1 cellular context compared by ENCODE assay signal in the genomic region with DNA sequence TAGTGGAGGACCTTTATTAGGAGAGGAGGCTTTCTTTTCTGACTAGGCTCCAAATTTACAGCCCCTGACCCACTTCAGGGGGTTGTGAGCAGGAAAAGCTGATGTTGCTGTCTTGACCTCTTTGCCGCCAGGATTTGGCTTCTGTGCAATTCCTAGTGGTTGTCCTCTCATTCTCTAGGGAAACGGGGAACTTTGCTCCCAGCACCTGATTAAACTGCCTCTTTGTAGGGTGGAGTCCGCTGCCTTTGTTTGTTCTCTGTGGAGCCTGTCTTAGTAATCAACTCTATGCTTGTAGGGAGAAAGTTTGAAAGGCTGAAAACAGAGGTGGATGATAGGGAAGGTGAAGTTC.
TF ChIP-seq lines count a peak whose summit lies in the region.

No MANE protein-coding gene starts in this region.

TF ChIP-seq in HepG2, 621 proteins besides CTCF, POLR2A, EP300 and RAD21 (continues in another document):
- peak; percentile 34 to 56 for TF ChIP-seq MAFK (conservative IDR thresholded peaks at IDR 0.05 in 1 of 2, IDR thresholded peaks at IDR 0.05 in 1 of 2; ENCODE audit: low read length in 2 of 2)
- peak; percentile 56; the same call in 1 of the 2 replicates for TF ChIP-seq FOXP4 (CRISPR knock-in tag; IDR thresholded peaks at IDR 0.05)
- peak; percentile 28; the same call in 1 of the 2 replicates for TF ChIP-seq MAFF (IDR thresholded peaks at IDR 0.05; ENCODE audit: low read depth, low read length)
- peak; percentile 88 for TF ChIP-seq HNF4A (CRISPR knock-in tag; IDR thresholded peaks at IDR 0.05)
- no peak for TF ChIP-seq POGZ (CRISPR knock-in tag; IDR thresholded peaks at IDR 0.05)
- TF ChIP-seq SMYD3 (CRISPR knock-in tag; IDR thresholded peaks at IDR 0.05), result peak; percentile 12; the same call in 1 of the 2 replicates
- peak; percentile 68 for TF ChIP-seq FOXA3 (CRISPR knock-in tag; IDR thresholded peaks at IDR 0.05)
- no peak for TF ChIP-seq PHF20 (CRISPR knock-in tag; IDR thresholded peaks at IDR 0.05)
- TF ChIP-seq ARID3A (IDR thresholded peaks at IDR 0.05; ENCODE audit: low read depth, low read length), result peak; percentile 22; the same call in 1 of the 2 replicates
- TF ChIP-seq RXRB (CRISPR knock-in tag; IDR thresholded peaks at IDR 0.05; ENCODE audit: borderline replicate concordance), result peak; percentile 66
- TF ChIP-seq ZSCAN30 (CRISPR knock-in tag; IDR thresholded peaks at IDR 0.05), result no peak
- TF ChIP-seq FOXA1 (IDR thresholded peaks at IDR 0.05), result no peak
- peak; percentile 70 for TF ChIP-seq FOXA1 (CRISPR knock-in tag; IDR thresholded peaks at IDR 0.05)
- TF ChIP-seq FOXP1 (IDR thresholded peaks at IDR 0.05), result no peak
- TF ChIP-seq FOXP1 (CRISPR knock-in tag; IDR thresholded peaks at IDR 0.05), result peak; percentile 64
- peak; percentile 20; the same call in 1 of the 2 replicates for TF ChIP-seq KAT8 (CRISPR knock-in tag; IDR thresholded peaks at IDR 0.05)
- TF ChIP-seq NR1H2 (CRISPR knock-in tag; IDR thresholded peaks at IDR 0.05; ENCODE audit: borderline replicate concordance, low read depth), result no peak
- TF ChIP-seq FOXO1 (CRISPR knock-in tag; IDR thresholded peaks at IDR 0.05), result peak; percentile 54; the same call in 1 of the 2 replicates
- TF ChIP-seq PPARG (CRISPR knock-in tag; conservative IDR thresholded peaks at IDR 0.05), result 0 out of 2 replicates have a peak, but pooled peaks have one; percentile 21
- no peak for TF ChIP-seq SMAD3 (CRISPR knock-in tag; IDR thresholded peaks at IDR 0.05)
- TF ChIP-seq ZNF496 (CRISPR knock-in tag; IDR thresholded peaks at IDR 0.05; ENCODE audit: insufficient replicate concordance), result no peak
- peak; percentile 39; the same call in 1 of the 2 replicates for TF ChIP-seq ZNF644 (CRISPR knock-in tag; IDR thresholded peaks at IDR 0.05; ENCODE audit: low read depth)
- 0 out of 2 replicates have a peak, but pooled peaks have one; percentile 20 for TF ChIP-seq TCF7 (IDR thresholded peaks at IDR 0.05; ENCODE audit: low read depth)
- no peak for TF ChIP-seq TAF15 (IDR thresholded peaks at IDR 0.05; ENCODE audit: low read depth, low read length, poor library complexity, severe bottlenecking)
- peak; percentile 74; the same call in 1 of the 2 replicates for TF ChIP-seq SOX5 (CRISPR knock-in tag; IDR thresholded peaks at IDR 0.05; ENCODE audit: borderline replicate concordance)
- no peak for TF ChIP-seq KMT2A (CRISPR knock-in tag; IDR thresholded peaks at IDR 0.05)
- TF ChIP-seq KAT7 (CRISPR knock-in tag; IDR thresholded peaks at IDR 0.05; ENCODE audit: borderline replicate concordance), result no peak
- peak; percentile 14 for TF ChIP-seq SKI (IDR thresholded peaks at IDR 0.05; ENCODE audit: partially characterized antibody)
- no peak for TF ChIP-seq MBNL3 (CRISPR knock-in tag; conservative IDR thresholded peaks at IDR 0.05)
- 0 out of 2 replicates have a peak, but pooled peaks have one; percentile 15 for TF ChIP-seq GATAD1 (CRISPR knock-in tag; IDR thresholded peaks at IDR 0.05)
- TF ChIP-seq CEBPG (CRISPR knock-in tag; IDR thresholded peaks at IDR 0.05), result peak; percentile 42; the same call in 1 of the 2 replicates
- no peak for TF ChIP-seq HNRNPK (IDR thresholded peaks at IDR 0.05; ENCODE audit: low read depth, low read length, poor library complexity, severe bottlenecking)
- TF ChIP-seq HNF4G (IDR thresholded peaks at IDR 0.05; ENCODE audit: borderline replicate concordance, low read depth, low read length), result peak; percentile 83; the same call in 1 of the 2 replicates
- TF ChIP-seq HNF4G (CRISPR knock-in tag; IDR thresholded peaks at IDR 0.05; ENCODE audit: borderline replicate concordance, low read depth), result no peak
- 0 out of 2 replicates have a peak, but pooled peaks have one; percentile 21 for TF ChIP-seq POLR2AphosphoS5 (IDR thresholded peaks at IDR 0.05; ENCODE audit: low read depth, low read length)
- TF ChIP-seq MLLT10 (CRISPR knock-in tag; IDR thresholded peaks at IDR 0.05), result no peak
- TF ChIP-seq SOX13 (IDR thresholded peaks at IDR 0.05), result peak; percentile 24; the same call in 1 of the 2 replicates
- TF ChIP-seq SOX13 (CRISPR knock-in tag; conservative IDR thresholded peaks at IDR 0.05 in 1 of 2, IDR thresholded peaks at IDR 0.05 in 1 of 2), result peak in 1 of 2 experiments; percentile 84; a peak in 2 of 4 replicates
- TF ChIP-seq, protein P1, sequence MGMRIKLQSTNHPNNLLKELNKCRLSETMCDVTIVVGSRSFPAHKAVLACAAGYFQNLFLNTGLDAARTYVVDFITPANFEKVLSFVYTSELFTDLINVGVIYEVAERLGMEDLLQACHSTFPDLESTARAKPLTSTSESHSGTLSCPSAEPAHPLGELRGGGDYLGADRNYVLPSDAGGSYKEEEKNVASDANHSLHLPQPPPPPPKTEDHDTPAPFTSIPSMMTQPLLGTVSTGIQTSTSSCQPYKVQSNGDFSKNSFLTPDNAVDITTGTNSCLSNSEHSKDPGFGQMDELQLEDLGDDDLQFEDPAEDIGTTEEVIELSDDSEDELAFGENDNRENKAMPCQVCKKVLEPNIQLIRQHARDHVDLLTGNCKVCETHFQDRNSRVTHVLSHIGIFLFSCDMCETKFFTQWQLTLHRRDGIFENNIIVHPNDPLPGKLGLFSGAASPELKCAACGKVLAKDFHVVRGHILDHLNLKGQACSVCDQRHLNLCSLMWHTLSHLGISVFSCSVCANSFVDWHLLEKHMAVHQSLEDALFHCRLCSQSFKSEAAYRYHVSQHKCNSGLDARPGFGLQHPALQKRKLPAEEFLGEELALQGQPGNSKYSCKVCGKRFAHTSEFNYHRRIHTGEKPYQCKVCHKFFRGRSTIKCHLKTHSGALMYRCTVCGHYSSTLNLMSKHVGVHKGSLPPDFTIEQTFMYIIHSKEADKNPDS (CRISPR knock-in tag; IDR thresholded peaks at IDR 0.05), result 0 out of 2 replicates have a peak, but pooled peaks have one; percentile 4
- TF ChIP-seq, protein P2, sequence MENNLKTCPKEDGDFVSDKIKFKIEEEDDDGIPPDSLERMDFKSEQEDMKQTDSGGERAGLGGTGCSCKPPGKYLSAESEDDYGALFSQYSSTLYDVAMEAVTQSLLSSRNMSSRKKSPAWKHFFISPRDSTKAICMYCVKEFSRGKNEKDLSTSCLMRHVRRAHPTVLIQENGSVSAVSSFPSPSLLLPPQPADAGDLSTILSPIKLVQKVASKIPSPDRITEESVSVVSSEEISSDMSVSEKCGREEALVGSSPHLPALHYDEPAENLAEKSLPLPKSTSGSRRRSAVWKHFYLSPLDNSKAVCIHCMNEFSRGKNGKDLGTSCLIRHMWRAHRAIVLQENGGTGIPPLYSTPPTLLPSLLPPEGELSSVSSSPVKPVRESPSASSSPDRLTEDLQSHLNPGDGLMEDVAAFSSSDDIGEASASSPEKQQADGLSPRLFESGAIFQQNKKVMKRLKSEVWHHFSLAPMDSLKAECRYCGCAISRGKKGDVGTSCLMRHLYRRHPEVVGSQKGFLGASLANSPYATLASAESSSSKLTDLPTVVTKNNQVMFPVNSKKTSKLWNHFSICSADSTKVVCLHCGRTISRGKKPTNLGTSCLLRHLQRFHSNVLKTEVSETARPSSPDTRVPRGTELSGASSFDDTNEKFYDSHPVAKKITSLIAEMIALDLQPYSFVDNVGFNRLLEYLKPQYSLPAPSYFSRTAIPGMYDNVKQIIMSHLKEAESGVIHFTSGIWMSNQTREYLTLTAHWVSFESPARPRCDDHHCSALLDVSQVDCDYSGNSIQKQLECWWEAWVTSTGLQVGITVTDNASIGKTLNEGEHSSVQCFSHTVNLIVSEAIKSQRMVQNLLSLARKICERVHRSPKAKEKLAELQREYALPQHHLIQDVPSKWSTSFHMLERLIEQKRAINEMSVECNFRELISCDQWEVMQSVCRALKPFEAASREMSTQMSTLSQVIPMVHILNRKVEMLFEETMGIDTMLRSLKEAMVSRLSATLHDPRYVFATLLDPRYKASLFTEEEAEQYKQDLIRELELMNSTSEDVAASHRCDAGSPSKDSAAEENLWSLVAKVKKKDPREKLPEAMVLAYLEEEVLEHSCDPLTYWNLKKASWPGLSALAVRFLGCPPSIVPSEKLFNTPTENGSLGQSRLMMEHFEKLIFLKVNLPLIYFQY (CRISPR knock-in tag; IDR thresholded peaks at IDR 0.05; ENCODE audit: borderline replicate concordance), result 0 out of 2 replicates have a peak, but pooled peaks have one; percentile 22
- TF ChIP-seq NR2F2 (IDR thresholded peaks at IDR 0.05; ENCODE audit: borderline replicate concordance, low read depth), result 0 out of 2 replicates have a peak, but pooled peaks have one; percentile 24
- peak; percentile 39; the same call in 1 of the 2 replicates for TF ChIP-seq E2F1 (CRISPR knock-in tag; IDR thresholded peaks at IDR 0.05)
- TF ChIP-seq ZNF430 (CRISPR knock-in tag; IDR thresholded peaks at IDR 0.05), result peak; percentile 55; the same call in 1 of the 2 replicates
- TF ChIP-seq, protein P3, sequence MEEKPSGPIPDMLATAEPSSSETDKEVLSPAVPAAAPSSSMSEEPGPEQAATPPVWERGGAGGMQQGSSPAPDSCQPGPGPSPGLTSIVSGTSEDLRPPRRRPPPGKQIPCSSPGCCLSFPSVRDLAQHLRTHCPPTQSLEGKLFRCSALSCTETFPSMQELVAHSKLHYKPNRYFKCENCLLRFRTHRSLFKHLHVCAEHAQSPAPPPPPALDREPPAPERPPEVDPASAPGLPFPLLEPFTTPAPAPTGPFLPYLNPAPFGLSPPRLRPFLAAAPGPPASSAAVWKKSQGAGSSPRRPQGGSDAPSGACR (CRISPR knock-in tag; IDR thresholded peaks at IDR 0.05), result 0 out of 2 replicates have a peak, but pooled peaks have one; percentile 7
- TF ChIP-seq, protein P4, sequence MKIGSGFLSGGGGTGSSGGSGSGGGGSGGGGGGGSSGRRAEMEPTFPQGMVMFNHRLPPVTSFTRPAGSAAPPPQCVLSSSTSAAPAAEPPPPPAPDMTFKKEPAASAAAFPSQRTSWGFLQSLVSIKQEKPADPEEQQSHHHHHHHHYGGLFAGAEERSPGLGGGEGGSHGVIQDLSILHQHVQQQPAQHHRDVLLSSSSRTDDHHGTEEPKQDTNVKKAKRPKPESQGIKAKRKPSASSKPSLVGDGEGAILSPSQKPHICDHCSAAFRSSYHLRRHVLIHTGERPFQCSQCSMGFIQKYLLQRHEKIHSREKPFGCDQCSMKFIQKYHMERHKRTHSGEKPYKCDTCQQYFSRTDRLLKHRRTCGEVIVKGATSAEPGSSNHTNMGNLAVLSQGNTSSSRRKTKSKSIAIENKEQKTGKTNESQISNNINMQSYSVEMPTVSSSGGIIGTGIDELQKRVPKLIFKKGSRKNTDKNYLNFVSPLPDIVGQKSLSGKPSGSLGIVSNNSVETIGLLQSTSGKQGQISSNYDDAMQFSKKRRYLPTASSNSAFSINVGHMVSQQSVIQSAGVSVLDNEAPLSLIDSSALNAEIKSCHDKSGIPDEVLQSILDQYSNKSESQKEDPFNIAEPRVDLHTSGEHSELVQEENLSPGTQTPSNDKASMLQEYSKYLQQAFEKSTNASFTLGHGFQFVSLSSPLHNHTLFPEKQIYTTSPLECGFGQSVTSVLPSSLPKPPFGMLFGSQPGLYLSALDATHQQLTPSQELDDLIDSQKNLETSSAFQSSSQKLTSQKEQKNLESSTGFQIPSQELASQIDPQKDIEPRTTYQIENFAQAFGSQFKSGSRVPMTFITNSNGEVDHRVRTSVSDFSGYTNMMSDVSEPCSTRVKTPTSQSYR (CRISPR knock-in tag; IDR thresholded peaks at IDR 0.05; ENCODE audit: borderline replicate concordance), result peak; percentile 49; the same call in 1 of the 2 replicates
- TF ChIP-seq, protein P5, sequence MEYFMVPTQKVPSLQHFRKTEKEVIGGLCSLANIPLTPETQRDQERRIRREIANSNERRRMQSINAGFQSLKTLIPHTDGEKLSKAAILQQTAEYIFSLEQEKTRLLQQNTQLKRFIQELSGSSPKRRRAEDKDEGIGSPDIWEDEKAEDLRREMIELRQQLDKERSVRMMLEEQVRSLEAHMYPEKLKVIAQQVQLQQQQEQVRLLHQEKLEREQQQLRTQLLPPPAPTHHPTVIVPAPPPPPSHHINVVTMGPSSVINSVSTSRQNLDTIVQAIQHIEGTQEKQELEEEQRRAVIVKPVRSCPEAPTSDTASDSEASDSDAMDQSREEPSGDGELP (IDR thresholded peaks at IDR 0.05; ENCODE audit: borderline replicate concordance, low read depth), result peak; percentile 60; the same call in 1 of the 2 replicates
- peak; percentile 33; the same call in 1 of the 2 replicates for TF ChIP-seq ZNF441 (CRISPR knock-in tag; IDR thresholded peaks at IDR 0.05; ENCODE audit: borderline replicate concordance)
- TF ChIP-seq ATF7-NPFF (CRISPR knock-in tag; IDR thresholded peaks at IDR 0.05; ENCODE audit: low read depth), result no peak
